7 cellular contexts compared by ENCODE assay signal in the genomic region with DNA sequence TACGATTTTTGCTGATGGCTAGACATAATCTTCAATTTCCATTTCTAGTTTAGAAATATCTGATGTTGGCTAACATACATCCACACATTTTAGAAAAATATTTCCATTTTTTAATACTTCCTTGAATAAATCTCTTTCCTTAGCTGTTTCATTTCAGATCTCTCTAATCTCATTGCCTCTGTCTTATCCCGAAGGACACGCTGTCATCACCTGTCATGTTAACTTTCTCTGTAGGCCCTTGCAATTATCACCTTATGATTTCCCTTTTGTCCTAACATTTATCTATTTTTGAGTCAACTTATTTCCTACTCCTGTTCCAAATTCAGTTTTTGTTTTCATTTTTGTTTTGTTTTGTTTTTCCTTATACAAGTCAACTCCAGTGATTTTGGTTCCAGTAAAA.
"Had no signal": no experiment of that assay in that cellular context is flagged by ENCODE, and none has a peak within 500 bp of the region (broad histone marks: within the 10 kb centered on the region; RNA-seq: fewer than 3 reads in every experiment).

No MANE protein-coding gene starts in this region.

- H3K4me1 ChIP-seq: HAP-1 had no signal

- H3K4me3 Mint-ChIP-seq: HFFc6 had no signal

- H3K4me3 ChIP-seq: GM23248, HAP-1 had no signal

- ATAC-seq: HCT116 had no signal

- DNase-seq: GM23248, GOT3, H7, HFFc6, IMR-90 had no signal

- H3K9me3 ChIP-seq: HAP-1 had no signal

- H3K27ac Mint-ChIP-seq: HFFc6 had no signal

- H3K36me3 ChIP-seq: HAP-1 had no signal

- H3K27ac ChIP-seq: GM23248 had no signal
